20 cellular contexts compared by ENCODE assay signal in genomic region chr7:48660482-48660881, GRCh38.
DNase-seq lines count a peak whose midpoint lies in the region; ATAC-seq and TF ChIP-seq lines count a peak whose summit lies in the region.
"Had no signal": no experiment of that assay in that cellular context is flagged by ENCODE, and none has a peak within 500 bp of the region (broad histone marks: within the 10 kb centered on the region; RNA-seq: fewer than 3 reads in every experiment).

No MANE protein-coding gene starts in this region.

- H3K9me3 ChIP-seq in gastrocnemius medialis = no peaks in the 10 kb centered on the region
- H3K9me3 ChIP-seq in right lobe of liver = no peaks in the 10 kb centered on the region
- no peaks in the 10 kb centered on the region for H3K9me3 ChIP-seq in CD8-positive, alpha-beta memory T cell (ENCODE audit: low read length)
- H3K9me3 ChIP-seq: BLaER1 had no signal

- no peak overlapping the region for H3K4me3 Mint-ChIP-seq in CD8-positive, alpha-beta memory T cell
- H3K4me3 Mint-ChIP-seq: B cell; CD4-positive, CD25-positive, alpha-beta regulatory T cell; CD8-positive, alpha-beta T cell had no signal

- H3K9me3 Mint-ChIP-seq in CD8-positive, alpha-beta memory T cell = peaks cover 3 to 8% (median 5%) of the 10 kb centered on the region in 5 donors
- H3K9me3 Mint-ChIP-seq: CD8-positive, alpha-beta T cell had no signal

- TF ChIP-seq POLR2A in gastrocnemius medialis (IDR thresholded peaks at IDR 0.05) (no peak), right lobe of liver (IDR thresholded peaks at IDR 0.05) (no peak)

- no peaks in the 10 kb centered on the region for H3K36me3 Mint-ChIP-seq in CD8-positive, alpha-beta memory T cell
- H3K36me3 Mint-ChIP-seq: CD4-positive, CD25-positive, alpha-beta regulatory T cell; CD8-positive, alpha-beta T cell had no signal

- DNase-seq in LHCN-M2 (ENCODE audit: low read depth) = peak; percentile 8
- peak; percentile 16 for DNase-seq in astrocyte of the hippocampus (ENCODE audit: low read depth, low spot score)
- peak; percentile 35 for DNase-seq in left kidney (ENCODE audit: low read depth, low spot score)
- no peak for DNase-seq in sciatic nerve (ENCODE audit: low spot score)
- no peak for DNase-seq in stimulated activated naive CD4-positive, alpha-beta T cell treated with Interleukin-2 at 50 U/mL for 16 hours (lab: John Stamatoyannopoulos, UW)
- no peak for DNase-seq in gastrocnemius medialis
- DNase-seq in right lobe of liver = no peak
- no peak for DNase-seq in CD8-positive, alpha-beta memory T cell
- DNase-seq: Calu3; CD4-positive, CD25-positive, alpha-beta regulatory T cell; CD8-positive, alpha-beta T cell; DMS53; DMS79 treated with DMSO at 0.1 percent for 48 hours; GF-D8; GM23248; H7; HCEC 1CT had no signal

- H3K4me1 ChIP-seq in gastrocnemius medialis (no peaks in the 10 kb centered on the region), right lobe of liver (no peaks in the 10 kb centered on the region)
- no peaks in the 10 kb centered on the region for H3K4me1 ChIP-seq in CD8-positive, alpha-beta memory T cell (ENCODE audit: insufficient read depth, low read length)
- H3K4me1 ChIP-seq: BLaER1 had no signal

- H3K27ac ChIP-seq in gastrocnemius medialis (no peak overlapping the region), right lobe of liver (no peak overlapping the region)
- H3K27ac ChIP-seq in CD8-positive, alpha-beta memory T cell (ENCODE audit: low read depth, low read length) = no peak overlapping the region
- H3K27ac ChIP-seq: BLaER1, C4-2B, GM23248 had no signal

- H3K27me3 ChIP-seq in gastrocnemius medialis (no peaks in the 10 kb centered on the region), right lobe of liver (no peaks in the 10 kb centered on the region)
- no peaks in the 10 kb centered on the region for H3K27me3 ChIP-seq in CD8-positive, alpha-beta memory T cell (ENCODE audit: insufficient read depth, low read length, poor library complexity, severe bottlenecking)
- H3K27me3 ChIP-seq: BLaER1 had no signal

- CTCF ChIA-PET in CD8-positive, alpha-beta memory T cell (lab: Charles Lee) = no interaction called here

- in situ Hi-C loops in gastrocnemius medialis (cut with MboI; ENCODE audit: low sequenced_read_pairs in 4 of 4) = no loop called here

- 44% methylated on average over 5 of the region's 5 CpGs for WGBS in right lobe of liver (ENCODE audit: insufficient coverage, low coverage, low lambda C conversion rate, missing lambda C conversion rate)

- no peak for TF ChIP-seq CTCF in gastrocnemius medialis (IDR thresholded peaks at IDR 0.05 in 4 of 5, conservative IDR thresholded peaks at IDR 0.05 in 1 of 5)
- TF ChIP-seq CTCF in right lobe of liver (IDR thresholded peaks at IDR 0.05) = no peak

- H3K4me3 ChIP-seq in gastrocnemius medialis (no peak overlapping the region), right lobe of liver (no peak overlapping the region)
- H3K4me3 ChIP-seq in CD8-positive, alpha-beta memory T cell (ENCODE audit: low read length) = no peak overlapping the region
- H3K4me3 ChIP-seq: BLaER1, GM23248 had no signal

- intact Hi-C loops in sciatic nerve (cut with DNase I) = no loop called here
- intact Hi-C loops in gastrocnemius medialis (cut with DNase I; ENCODE audit: low total_unique reads) = no loop called here
- intact Hi-C loops in right lobe of liver (cut with DNase I) = no loop called here

- H3K27ac Mint-ChIP-seq in CD8-positive, alpha-beta memory T cell = no peak overlapping the region
- H3K27ac Mint-ChIP-seq: B cell; CD4-positive, CD25-positive, alpha-beta regulatory T cell; CD8-positive, alpha-beta T cell had no signal

- H3K36me3 ChIP-seq in gastrocnemius medialis (no peaks in the 10 kb centered on the region), right lobe of liver (no peaks in the 10 kb centered on the region)
- H3K36me3 ChIP-seq in CD8-positive, alpha-beta memory T cell (ENCODE audit: insufficient read depth, low read length) = no peaks in the 10 kb centered on the region
- H3K36me3 ChIP-seq: BLaER1 had no signal

- H3K4me1 Mint-ChIP-seq in CD8-positive, alpha-beta memory T cell = no peaks in the 10 kb centered on the region
- H3K4me1 Mint-ChIP-seq: B cell; CD4-positive, CD25-positive, alpha-beta regulatory T cell had no signal

- POLR2A ChIA-PET in CD8-positive, alpha-beta memory T cell (lab: Charles Lee) = interaction anchor here (0.6 kb wide), 1 partner anchor 331 kb away, joined by 3 read pairs; no protein-coding TSS in a partner anchor

- ATAC-seq in sciatic nerve = peak; percentile 89
- no peak for ATAC-seq in gastrocnemius medialis
- no peak for ATAC-seq in right lobe of liver
- ATAC-seq: CD8-positive, alpha-beta T cell had no signal

- H3K27me3 Mint-ChIP-seq in CD8-positive, alpha-beta memory T cell = peaks cover 0 to 2% of the 10 kb centered on the region in 2 donors
- H3K27me3 Mint-ChIP-seq: B cell; CD4-positive, CD25-positive, alpha-beta regulatory T cell had no signal

Comparison
In these comparisons a context has a peak if more than half of its experiments do, and no peak if none do; other contexts are left out.
1. DNase-seq: peak in LHCN-M2 (single experiment), astrocyte of the hippocampus (single experiment) and left kidney (single experiment); none in sciatic nerve (single experiment), stimulated activated naive CD4-positive, alpha-beta T cell treated with Interleukin-2 at 50 U/mL for 16 hours (single experiment), gastrocnemius medialis (0 of 2), right lobe of liver (0 of 3) and CD8-positive, alpha-beta memory T cell (0 of 5).